8 cellular contexts compared by ENCODE assay signal in the genomic region with DNA sequence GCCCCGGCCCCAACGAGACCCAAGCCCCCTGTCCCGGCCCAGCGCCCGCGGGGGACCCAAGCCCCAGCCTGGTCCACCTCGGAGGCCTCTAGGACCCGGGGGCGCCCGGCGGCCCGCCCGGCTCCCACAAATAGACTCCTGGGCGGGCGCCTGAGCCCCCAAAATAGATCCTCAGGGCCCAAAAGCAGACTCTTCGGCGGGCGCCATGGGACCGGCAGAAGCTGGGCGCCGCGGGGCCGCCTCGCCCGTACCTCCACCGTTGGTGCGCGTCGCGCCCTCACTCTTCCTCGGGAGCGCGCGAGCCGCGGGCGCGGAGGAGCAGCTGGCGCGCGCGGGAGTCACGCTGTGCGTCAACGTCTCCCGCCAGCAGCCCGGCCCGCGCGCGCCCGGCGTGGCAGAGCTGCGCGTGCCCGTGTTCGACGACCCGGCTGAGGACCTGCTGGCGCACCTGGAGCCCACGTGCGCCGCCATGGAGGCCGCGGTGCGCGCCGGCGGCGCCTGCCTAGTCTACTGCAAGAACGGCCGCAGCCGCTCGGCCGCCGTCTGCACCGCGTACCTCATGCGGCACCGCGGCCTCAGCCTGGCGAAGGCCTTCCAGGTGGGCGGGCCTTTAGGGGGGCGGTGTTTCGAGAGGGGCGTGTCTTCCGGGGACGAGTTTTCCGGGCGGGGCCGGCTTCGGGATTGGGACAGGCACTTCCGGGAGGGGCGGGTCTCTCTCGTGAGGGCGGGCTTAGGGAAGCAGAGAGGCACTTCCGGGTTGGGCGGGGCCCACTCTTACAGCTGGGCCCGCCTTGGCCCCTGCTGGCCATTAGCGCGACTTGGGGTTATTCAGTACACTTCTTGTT. TPM values are rescaled to one million over a fixed set of nuclear protein-coding genes. Genes with fewer than 3 reads are reported as not detected.
DNase-seq lines count a peak whose midpoint lies in the region; ATAC-seq and TF ChIP-seq lines count a peak whose summit lies in the region.

No MANE protein-coding gene starts in this region.

- H3K27me3 ChIP-seq in kidney epithelial cell (ENCODE audit: control insufficient read depth, insufficient read depth, low read length), result peaks cover 2% of the 10 kb centered on the region

- peak; percentile 48 for ATAC-seq in GM19025 (IDR thresholded peaks at IDR 0.05; ENCODE audit: low read depth, unreplicated experiment)
- peak; percentile 60 for ATAC-seq in HG03342 (IDR thresholded peaks at IDR 0.05; ENCODE audit: unreplicated experiment)
- ATAC-seq in activated CD4-positive, CD25-positive, alpha-beta regulatory T cell treated with anti-CD3 and anti-CD28 coated beads, Interleukin-2, amount 50 U/mL, for 24 hours, result peak; percentile 57 to 66

- H3K4me3 ChIP-seq in kidney epithelial cell (ENCODE audit: low read depth, low read length), result peak overlapping the region; percentile 80

- peak; percentile 96 for DNase-seq in AG20443 (ENCODE audit: low spot score)
- DNase-seq in NCI-H446 (lab: John Stamatoyannopoulos, UW), result peak; percentile 90 to 98
- DNase-seq in cerebellar cortex (ENCODE audit: low spot score), result peak; percentile 98
- DNase-seq in kidney epithelial cell (ENCODE audit: low read depth), result peak; percentile 80
- DNase-seq in stimulated activated CD4-positive, alpha-beta T cell treated with anti-CD3 and anti-CD28 coated beads, Interleukin-15, amount 100 ng/mL, for 24 hours, result peak; percentile 100

- H3K36me3 ChIP-seq in kidney epithelial cell (ENCODE audit: control insufficient read depth, insufficient read depth, low read length), result no peaks in the 10 kb centered on the region

- peak; percentile 34 for TF ChIP-seq CTCF in kidney epithelial cell (IDR thresholded peaks at IDR 0.05; ENCODE audit: insufficient read depth, low read length, poor library complexity, severe bottlenecking)

RNA-seq across cellular contexts. Expression of a gene that starts 0.5 kb away (rescaled TPM):
- 4.2 and 7.6 TPM in 2 replicates for total RNA-seq in kidney epithelial cell

RNA-seq across cellular contexts. Expression of a gene that starts 2.9 kb away (rescaled TPM):
- 7.1 and 13.1 TPM in 2 replicates for total RNA-seq in kidney epithelial cell

RNA-seq across cellular contexts. Expression of a gene that starts 7.6 kb away (rescaled TPM):
- total RNA-seq in kidney epithelial cell, result 91.3 and 122 TPM in 2 replicates

RNA-seq across cellular contexts. Expression of a gene that starts 25.8 kb away (rescaled TPM):
- 31.5 and 39.2 TPM in 2 replicates for total RNA-seq in kidney epithelial cell

Comparison
In these comparisons a context has a peak if more than half of its experiments do, and no peak if none do; other contexts are left out.
1. Peak in every context shown above with its lines: DNase-seq, ATAC-seq and H3K4me3 ChIP-seq.